ENCODE assay signal across 1 cellular context in genomic region chr20:58896820-58897219, GRCh38.
TF ChIP-seq lines count a peak whose summit lies in the region.

No MANE protein-coding gene starts in this region.

TF ChIP-seq in WTC11, 78 proteins besides CTCF, POLR2A, EP300 and RAD21 (continued from another document):
- TF ChIP-seq E2F1 (CRISPR knock-in tag; IDR thresholded peaks at IDR 0.05) (no peak), GABPB1 (CRISPR knock-in tag; IDR thresholded peaks at IDR 0.05) (no peak), ATF3 (CRISPR knock-in tag; conservative IDR thresholded peaks at IDR 0.05) (no peak), ZNF263 (CRISPR knock-in tag; IDR thresholded peaks at IDR 0.05; ENCODE audit: low read depth) (no peak), GTF2I (CRISPR knock-in tag; conservative IDR thresholded peaks at IDR 0.05) (no peak), ZBTB43 (CRISPR knock-in tag; IDR thresholded peaks at IDR 0.05) (no peak), ZNF121 (CRISPR knock-in tag; IDR thresholded peaks at IDR 0.05) (no peak), AR (CRISPR knock-in tag; IDR thresholded peaks at IDR 0.05) (no peak), JAZF1 (CRISPR knock-in tag; IDR thresholded peaks at IDR 0.05) (no peak), ATF6 (CRISPR knock-in tag; IDR thresholded peaks at IDR 0.05) (no peak), SMAD4 (CRISPR knock-in tag; IDR thresholded peaks at IDR 0.05) (no peak), RORB (CRISPR knock-in tag; IDR thresholded peaks at IDR 0.05) (no peak), ZBTB21 (CRISPR knock-in tag; IDR thresholded peaks at IDR 0.05; ENCODE audit: borderline replicate concordance) (no peak), TEAD4 (CRISPR knock-in tag; IDR thresholded peaks at IDR 0.05) (no peak), ATF1 (CRISPR knock-in tag; IDR thresholded peaks at IDR 0.05) (no peak), FOXJ3 (CRISPR knock-in tag; IDR thresholded peaks at IDR 0.05; ENCODE audit: borderline replicate concordance) (no peak)
